In genomic region chr20:17690144-17690543, GRCh38 we compare ENCODE assay signal across 12 cellular contexts. TPM values are rescaled to one million over a fixed set of nuclear protein-coding genes. Genes with fewer than 3 reads are reported as not detected.
"Had no signal": no experiment of that assay in that cellular context is flagged by ENCODE, and none has a peak within 500 bp of the region (broad histone marks: within the 10 kb centered on the region; RNA-seq: fewer than 3 reads in every experiment).

No MANE protein-coding gene starts in this region.

- ATAC-seq: GM23338, HCT116 had no signal

- H2AFZ ChIP-seq: GM23248, GM23338 had no signal

- FAIRE-seq: H1, H54 had no signal

- H3K27ac ChIP-seq: GM23248 had no signal

- DNase-seq: GM23248, GOT3, H7, H9, HCEC 1CT, HFFc6 had no signal

- H3K4me3 ChIP-seq: GM23248, GM23338, HAP-1 had no signal

- H3K36me3 ChIP-seq: HAP-1 had no signal

- H3K9ac ChIP-seq: GM23248 had no signal

- H3K4me1 ChIP-seq: HAP-1 had no signal

- H3K4me2 ChIP-seq: GM23338 had no signal

RNA-seq across cellular contexts. Expression of gene BANF2, which starts 9.6 kb away (rescaled TPM):
- total RNA-seq: GM23248, GM23338, H1, H4, H7, H9, HFFc6 had no signal
- polyA plus RNA-seq: GM23248, GM23338, H1 had no signal
